17 cellular contexts compared by ENCODE assay signal in the genomic region with DNA sequence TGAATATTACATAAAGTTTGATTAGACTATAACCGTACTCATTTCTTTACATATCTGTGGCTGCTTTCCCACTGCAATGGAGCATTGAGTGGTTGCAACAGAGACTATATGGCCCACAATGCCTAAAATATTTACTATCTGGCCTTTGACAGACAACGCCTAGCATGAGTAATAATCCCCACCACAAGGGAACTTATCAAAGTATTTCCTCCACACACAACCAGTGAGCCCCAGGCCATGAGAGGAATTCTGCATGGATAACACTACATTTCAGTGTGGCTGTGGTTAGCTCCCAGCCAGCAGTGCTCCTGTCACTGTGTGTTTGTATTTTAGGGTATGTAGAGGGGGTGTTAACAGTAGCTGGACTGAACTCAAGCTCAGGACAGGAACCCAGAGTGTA. TPM values are rescaled to one million over a fixed set of nuclear protein-coding genes. Genes with fewer than 3 reads are reported as not detected.
DNase-seq lines count a peak whose midpoint lies in the region; ATAC-seq, FAIRE-seq and TF ChIP-seq lines count a peak whose summit lies in the region.
"Had no signal": no experiment of that assay in that cellular context is flagged by ENCODE, and none has a peak within 500 bp of the region (broad histone marks: within the 10 kb centered on the region; RNA-seq: fewer than 3 reads in every experiment).

No MANE protein-coding gene starts in this region.

- no peak for TF ChIP-seq CTCF in BJ (IDR thresholded peaks at IDR 0.05; ENCODE audit: insufficient read depth, low read depth, low read length)
- no peak for TF ChIP-seq CTCF in IMR-90 (conservative IDR thresholded peaks at IDR 0.05; ENCODE audit: low read depth, low read length)
- TF ChIP-seq CTCF in K562 (IDR thresholded peaks at IDR 0.05 in 2 of 3, conservative IDR thresholded peaks at IDR 0.05 in 1 of 3; ENCODE audit: insufficient read depth in 2 of 3, low read depth in 1 of 3, low read length in 3 of 3): no peak
- no peak for TF ChIP-seq CTCF in keratinocyte (optimal IDR thresholded peaks at IDR 0.05 in 1 of 3, IDR thresholded peaks at IDR 0.05 in 1 of 3, conservative IDR thresholded peaks at IDR 0.05 in 1 of 3; ENCODE audit: extremely low read depth in 1 of 3, insufficient read depth in 2 of 3, low read length in 3 of 3)
- no peak for TF ChIP-seq CTCF in heart left ventricle (IDR thresholded peaks at IDR 0.05)
- no peak for TF ChIP-seq CTCF in heart right ventricle (IDR thresholded peaks at IDR 0.05)

- H3K9me3 ChIP-seq in IMR-90 (ENCODE audit: control insufficient read depth, insufficient read depth, low read length) (no peaks in the 10 kb centered on the region), K562 (replicated peaks; ENCODE audit: control insufficient read depth, insufficient read depth, low read depth, low read length) (no peaks in the 10 kb centered on the region), keratinocyte (ENCODE audit: control insufficient read depth, low read depth, low read length) (no peaks in the 10 kb centered on the region), heart left ventricle (no peaks in the 10 kb centered on the region), heart right ventricle (no peaks in the 10 kb centered on the region)
- H3K9me3 ChIP-seq: esophagus muscularis mucosa, uterus had no signal

- CTCF ChIA-PET in BJ (lab: Yijun Ruan, JAX): interaction anchor here (0.6 kb wide), 1 partner anchor 14 kb away, joined by 3 read pairs; no protein-coding TSS in a partner anchor
- CTCF ChIA-PET in IMR-90 (lab: Yijun Ruan, JAX): no interaction called here
- CTCF ChIA-PET in K562 (lab: Yijun Ruan, JAX; ENCODE audit: low intra/inter-chr PET ratio): no interaction called here

- H3K4me2 ChIP-seq in IMR-90 (ENCODE audit: low read depth, low read length): no peak overlapping the region
- no peak overlapping the region for H3K4me2 ChIP-seq in K562 (ENCODE audit: insufficient read depth, low read length)
- H3K4me2 ChIP-seq in keratinocyte (ENCODE audit: control insufficient read depth, extremely low read depth, insufficient read depth, low read depth, low read length): peak overlapping the region; percentile 5
- H3K4me2 ChIP-seq: neural progenitor cell had no signal

- no peak overlapping the region for H3K56ac ChIP-seq in IMR-90 (ENCODE audit: extremely low read depth, insufficient read depth, low read length)

- no peak overlapping the region for H3K18ac ChIP-seq in IMR-90 (ENCODE audit: low read depth, low read length)

- no peak overlapping the region for H4K5ac ChIP-seq in IMR-90 (ENCODE audit: low read depth, low read length)

- H4K20me1 ChIP-seq in IMR-90 (ENCODE audit: insufficient read depth, low read length) (no peaks in the 10 kb centered on the region), K562 (replicated peaks; ENCODE audit: control insufficient read depth, insufficient read depth, low read length) (no peaks in the 10 kb centered on the region), keratinocyte (ENCODE audit: control insufficient read depth, extremely low read depth, insufficient read depth, low read length) (no peaks in the 10 kb centered on the region)

- whole genome bisulfite sequencing in IMR-90 (ENCODE audit: extremely low coverage in 2 of 2, insufficient read length in 1 of 2), 2 experiments: no CpG with 5 or more reads among the region's 2 CpGs
- WGBS in K562 (ENCODE audit: insufficient coverage, low coverage, missing lambda C conversion rate): 3% methylated on average over 2 of the region's 2 CpGs
- WGBS in heart left ventricle, 4 donors: 72 to 88% (median 82%) methylated on average over 2 of the region's 2 CpGs
- whole genome bisulfite sequencing in heart right ventricle, 2 donors: 81 to 85% methylated on average over 2 of the region's 2 CpGs

- POLR2A ChIA-PET in BJ (lab: Charles Lee): no interaction called here
- POLR2A ChIA-PET in IMR-90 (lab: Charles Lee; ENCODE audit: unreplicated experiment): no interaction called here
- POLR2A ChIA-PET in K562 (lab: Yijun Ruan, JAX): interaction anchor here (0.6 kb wide), 1 partner anchor 9 kb away, joined by 3 read pairs; no protein-coding TSS in a partner anchor

- H2AK5ac ChIP-seq in IMR-90 (ENCODE audit: low read depth, low read length): no peak overlapping the region

- in situ Hi-C loops in IMR-90 (cut with MboI; ENCODE audit: low sequenced_read_pairs): no loop called here
- in situ Hi-C loops in K562 (cut with MboI): no loop called here

- H3K9ac ChIP-seq in IMR-90 (ENCODE audit: low read depth, low read length) (no peak overlapping the region), K562 (ENCODE audit: insufficient read depth in 1 of 2, low read depth in 2 of 2, low read length in 2 of 2) (no peak overlapping the region), keratinocyte (ENCODE audit: control insufficient read depth, extremely low read depth, insufficient read depth, low read length) (no peak overlapping the region)
- H3K9ac ChIP-seq: neural progenitor cell had no signal

- no peak overlapping the region for H2AFZ ChIP-seq in IMR-90 (replicated peaks; ENCODE audit: low read length, poor library complexity)
- H2AFZ ChIP-seq in K562 (ENCODE audit: low read depth, low read length): peak overlapping the region; percentile 32; the same call in 1 of the 2 replicates
- H2AFZ ChIP-seq in keratinocyte (ENCODE audit: control insufficient read depth, low read length): no peak overlapping the region
- H2AFZ ChIP-seq: neural progenitor cell had no signal

- no peaks in the 10 kb centered on the region for H3K79me1 ChIP-seq in IMR-90 (ENCODE audit: low read depth in 1 of 2, low read length in 2 of 2)

- no peak overlapping the region for H2BK5ac ChIP-seq in IMR-90 (ENCODE audit: low read depth, low read length, poor library complexity, severe bottlenecking)

- H4K91ac ChIP-seq in IMR-90 (ENCODE audit: insufficient read depth, low read depth, low read length): no peak overlapping the region

- no peak overlapping the region for H2BK15ac ChIP-seq in IMR-90 (ENCODE audit: low read depth, low read length)

- H3K79me2 ChIP-seq in K562 (ENCODE audit: control insufficient read depth, insufficient read depth, low read length): no peaks in the 10 kb centered on the region
- no peaks in the 10 kb centered on the region for H3K79me2 ChIP-seq in keratinocyte (ENCODE audit: control insufficient read depth, insufficient read depth, low read length)

- no peaks in the 10 kb centered on the region for H3K9me3 Mint-ChIP-seq in T-helper 2 cell treated with Interferon-gamma antibody and Interleukin-4, amounts not matched to agents 5 μg/mL and 100 μg/mL, for 36 hours
- H3K9me3 Mint-ChIP-seq: CD4-positive, alpha-beta T cell; neural progenitor cell had no signal

- ATAC-seq in IMR-90 (ENCODE audit: low read depth) (peak; percentile 75), K562 (peak; percentile 77), heart left ventricle (no peak), heart right ventricle (no peak)
- ATAC-seq: activated CD4-positive, alpha-beta T cell treated with anti-CD3 and anti-CD28 coated beads for 36 hours; left cardiac atrium had no signal

- H3K27ac ChIP-seq in IMR-90 (ENCODE audit: insufficient read depth, low read length) (no peak overlapping the region), K562 (ENCODE audit: extremely low read depth, low read depth, low read length) (no peak overlapping the region), keratinocyte (ENCODE audit: control insufficient read depth, insufficient read depth, low read length) (peak overlapping the region; percentile 23), heart left ventricle (no peak overlapping the region), heart right ventricle (no peak overlapping the region)
- H3K27ac ChIP-seq: cardiac muscle cell, esophagus muscularis mucosa, neural progenitor cell, uterus had no signal

- H3K4me1 ChIP-seq in IMR-90 (ENCODE audit: control insufficient read depth, insufficient read depth, low read length) (0 out of 2 replicates have a peak, but pooled peaks cover 2% of the 10 kb centered on the region), K562 (replicated peaks in 1 of 2; ENCODE audit: control insufficient read depth in 2 of 2, insufficient read depth in 2 of 2, low read length in 2 of 2) (peaks cover 0 to 11% of the 10 kb centered on the region in 2 experiments; a peak in 2 of 5 replicates), keratinocyte (ENCODE audit: control insufficient read depth, extremely low read depth, insufficient read depth, low read length) (peaks cover 18% of the 10 kb centered on the region), heart left ventricle (no peaks in the 10 kb centered on the region), heart right ventricle (no peaks in the 10 kb centered on the region)
- H3K4me1 ChIP-seq: esophagus muscularis mucosa, neural progenitor cell, uterus had no signal

- H2AK9ac ChIP-seq in IMR-90 (replicated peaks; ENCODE audit: low read depth, low read length, poor library complexity): no peak overlapping the region

- FAIRE-seq in K562 (lab: Jason Lieb, UNC) (peak; percentile 82), keratinocyte (lab: Jason Lieb, UNC) (peak; percentile 85)

- peak; percentile 8 for DNase-seq in BJ (ENCODE audit: low read depth)
- peak; percentile 40 for DNase-seq in IMR-90
- peak in 3 of 4 experiments; percentile 5 to 33 (median 29) for DNase-seq in K562 (ENCODE audit: extremely low read depth in 1 of 4, low spot score in 3 of 4)
- DNase-seq in keratinocyte (ENCODE audit: low read depth, low spot score): peak; percentile 63
- no peak for DNase-seq in heart left ventricle
- DNase-seq in retina: no peak
- no peak for DNase-seq in T-helper 2 cell treated with Interferon-gamma antibody and Interleukin-4, amounts not matched to agents 5 μg/mL and 100 μg/mL, for 36 hours (ENCODE audit: low spot score)
- no peak for DNase-seq in heart right ventricle
- DNase-seq: activated CD4-positive, alpha-beta T cell treated with anti-CD3 and anti-CD28 coated beads for 36 hours; CD4-positive, alpha-beta T cell; left cardiac atrium; NCI-H524 treated with DMSO at 0.1 percent for 48 hours; SHP77 treated with DMSO at 0.1 percent for 48 hours; uterus had no signal

- no peak overlapping the region for H2BK120ac ChIP-seq in IMR-90 (ENCODE audit: low read depth, low read length)

- no peaks in the 10 kb centered on the region for H3K36me3 Mint-ChIP-seq in T-helper 2 cell treated with Interferon-gamma antibody and Interleukin-4, amounts not matched to agents 5 μg/mL and 100 μg/mL, for 36 hours (ENCODE audit: low read depth)
- H3K36me3 Mint-ChIP-seq: neural progenitor cell had no signal

- BruUV-seq in IMR-90 (replicated peaks; lab: Mats Ljungman, UMichigan) (no TSS peak), K562 (replicated peaks; lab: Mats Ljungman, UMichigan) (no TSS peak)

- dilution Hi-C loops in IMR-90 (cut with HindIII; ENCODE audit: low sequenced_read_pairs, unreplicated experiment): no loop called here
- dilution Hi-C loops in keratinocyte (cut with MboI; ENCODE audit: extremely low pct_ligation_motif_present, low sequenced_read_pairs): no loop called here

- H3K36me3 ChIP-seq in BJ (ENCODE audit: control insufficient read depth, insufficient read depth, low read length): no peaks in the 10 kb centered on the region
- H3K36me3 ChIP-seq in IMR-90 (ENCODE audit: control insufficient read depth, insufficient read depth, low read length): no peaks in the 10 kb centered on the region
- H3K36me3 ChIP-seq in K562 (ENCODE audit: control insufficient read depth, insufficient read depth, low read length): no peaks in the 10 kb centered on the region
- H3K36me3 ChIP-seq in keratinocyte (ENCODE audit: control insufficient read depth in 2 of 2, extremely low read depth in 1 of 2, insufficient read depth in 2 of 2, low read length in 2 of 2): no peaks in the 10 kb centered on the region
- no peaks in the 10 kb centered on the region for H3K36me3 ChIP-seq in heart left ventricle
- H3K36me3 ChIP-seq in heart right ventricle: no peaks in the 10 kb centered on the region
- H3K36me3 ChIP-seq: cardiac muscle cell, esophagus muscularis mucosa, neural progenitor cell, uterus had no signal

- H4K8ac ChIP-seq in IMR-90 (ENCODE audit: low read depth in 2 of 2, low read length in 2 of 2): no peak overlapping the region

- no peaks in the 10 kb centered on the region for H3K9me1 ChIP-seq in IMR-90 (ENCODE audit: insufficient read depth, low read length)
- H3K9me1 ChIP-seq in K562 (ENCODE audit: control insufficient read depth, insufficient read depth, low read length): no peaks in the 10 kb centered on the region
- H3K9me1 ChIP-seq in keratinocyte (ENCODE audit: control insufficient read depth, extremely low read depth, insufficient read depth, low read length): no peaks in the 10 kb centered on the region

- peaks cover 14% of the 10 kb centered on the region for H3K27me3 Mint-ChIP-seq in T-helper 2 cell treated with Interferon-gamma antibody and Interleukin-4, amounts not matched to agents 5 μg/mL and 100 μg/mL, for 36 hours (ENCODE audit: low read depth)

- H3K4me1 Mint-ChIP-seq in T-helper 2 cell treated with Interferon-gamma antibody and Interleukin-4, amounts not matched to agents 5 μg/mL and 100 μg/mL, for 36 hours (ENCODE audit: low read depth): no peaks in the 10 kb centered on the region
- H3K4me1 Mint-ChIP-seq: activated CD4-positive, alpha-beta T cell treated with anti-CD3 and anti-CD28 coated beads for 36 hours had no signal

- H3K27me3 ChIP-seq in BJ (ENCODE audit: control insufficient read depth, insufficient read depth, low read length) (peaks cover 3% of the 10 kb centered on the region; the same call in 1 of the 2 replicates), IMR-90 (ENCODE audit: control insufficient read depth, insufficient read depth, low read length) (peaks cover 4% of the 10 kb centered on the region), K562 (ENCODE audit: control insufficient read depth in 2 of 2, insufficient read depth in 2 of 2, low read length in 2 of 2) (peaks cover 3 to 5% of the 10 kb centered on the region in 2 experiments; a peak in 4 of 5 replicates), keratinocyte (ENCODE audit: control insufficient read depth, extremely low read depth, insufficient read depth, low read length) (peaks cover 7% of the 10 kb centered on the region), heart left ventricle (peaks cover 0 to 1% (median 0%) of the 10 kb centered on the region in 9 donors), heart right ventricle (peaks cover 0 to 4% (median 0%) of the 10 kb centered on the region in 7 donors)
- H3K27me3 ChIP-seq: cardiac muscle cell, neural progenitor cell, uterus had no signal

- H2BK20ac ChIP-seq in IMR-90 (ENCODE audit: low read depth, low read length): no peak overlapping the region

- intact Hi-C loops in IMR-90 (cut with micrococcal nuclease): no loop called here
- intact Hi-C loops in K562 (cut with micrococcal nuclease): loop anchor here (10.0 kb wide), 2 partner anchors 399 to 481 kb away; no protein-coding TSS in a partner anchor
- intact Hi-C loops in heart left ventricle (cut with DNase I): no loop called here
- intact Hi-C loops in heart right ventricle (cut with DNase I): no loop called here

- TF ChIP-seq RAD21 in IMR-90 (IDR thresholded peaks at IDR 0.05; ENCODE audit: low read length) (no peak), K562 (CRISPR knock-in tag; conservative IDR thresholded peaks at IDR 0.05 in 1 of 2, IDR thresholded peaks at IDR 0.05 in 1 of 2) (no peak)

- TF ChIP-seq POLR2A in IMR-90 (IDR thresholded peaks at IDR 0.05; ENCODE audit: low read depth, low read length): no peak
- no peak for TF ChIP-seq POLR2A in K562 (conservative IDR thresholded peaks at IDR 0.05)
- TF ChIP-seq POLR2A in heart left ventricle (IDR thresholded peaks at IDR 0.05): no peak

- no peak overlapping the region for H3K23ac ChIP-seq in IMR-90 (ENCODE audit: low read depth, low read length)

- no peak overlapping the region for H3K4me3 ChIP-seq in BJ (ENCODE audit: low read depth, low read length)
- no peak overlapping the region for H3K4me3 ChIP-seq in IMR-90 (ENCODE audit: insufficient read depth, low read depth, low read length)
- H3K4me3 ChIP-seq in K562: no peak overlapping the region
- no peak overlapping the region for H3K4me3 ChIP-seq in keratinocyte (ENCODE audit: control insufficient read depth in 2 of 3, extremely low read depth in 1 of 3, insufficient read depth in 2 of 3, low read depth in 1 of 3, low read length in 3 of 3)
- H3K4me3 ChIP-seq in heart left ventricle: no peak overlapping the region
- H3K4me3 ChIP-seq in heart right ventricle: no peak overlapping the region
- H3K4me3 ChIP-seq: cardiac muscle cell, esophagus muscularis mucosa, neural progenitor cell, uterus had no signal

- no peak for TF ChIP-seq EP300 in K562 (IDR thresholded peaks at IDR 0.05; ENCODE audit: low read length)

- no peak overlapping the region for H3K14ac ChIP-seq in IMR-90 (replicated peaks; ENCODE audit: low read depth, low read length)

- H3K4me3 Mint-ChIP-seq in T-helper 2 cell treated with Interferon-gamma antibody and Interleukin-4, amounts not matched to agents 5 μg/mL and 100 μg/mL, for 36 hours: no peak overlapping the region
- H3K4me3 Mint-ChIP-seq: activated CD4-positive, alpha-beta T cell treated with anti-CD3 and anti-CD28 coated beads for 36 hours; CD4-positive, alpha-beta T cell; neural progenitor cell had no signal

- H3K27ac Mint-ChIP-seq in T-helper 2 cell treated with Interferon-gamma antibody and Interleukin-4, amounts not matched to agents 5 μg/mL and 100 μg/mL, for 36 hours: no peak overlapping the region
- H3K27ac Mint-ChIP-seq: activated CD4-positive, alpha-beta T cell treated with anti-CD3 and anti-CD28 coated beads for 36 hours; CD4-positive, alpha-beta T cell; neural progenitor cell had no signal

- H3K4ac ChIP-seq in IMR-90 (ENCODE audit: low read depth, low read length): no peak overlapping the region

RNA-seq across cellular contexts. Expression of a gene that starts 54.8 kb away (rescaled TPM):
- polyA plus RNA-seq in BJ (2011; rRNA removed): not detected in 2 replicates
- not detected in 2 replicates for polyA minus RNA-seq in BJ (2011; rRNA and poly(A)+ RNA removed)
- not detected in 2 replicates for total RNA-seq in IMR-90 (2012; rRNA removed)
- polyA plus RNA-seq in IMR-90 (2012; rRNA removed): not detected in 2 replicates
- not detected in 2 replicates for polyA plus RNA-seq in IMR-90 (2012; cell fraction: cytosol; rRNA removed)
- polyA plus RNA-seq in IMR-90 (2012; cell fraction: nucleus; rRNA removed; ENCODE audit: low replicate concordance): not detected in 2 replicates
- total RNA-seq in K562 (2011; cell fraction: chromatin; rRNA removed; ENCODE audit: low replicate concordance): not detected in 2 replicates
- not detected in 2 replicates for total RNA-seq in K562 (2011; cell fraction: nucleolus; rRNA removed)
- total RNA-seq in K562 (2011; cell fraction: nucleoplasm; rRNA removed): not detected in 2 replicates
- total RNA-seq in K562 (2014; rRNA removed): 0.09 TPM in 1 of 2 replicates, not detected in the other
- 0.25 and 0.70 TPM in 2 replicates for total RNA-seq in K562 (2014; rRNA removed; fragmentation: Illumina TruSeq; extraction: Trizol)
- total RNA-seq in K562 (2015; rRNA removed; fragmentation: Illumina TruSeq; extraction: Trizol): 0.19 TPM in 1 of 2 replicates, not detected in the other
- 0.36 TPM in 1 of 2 replicates, not detected in the other for total RNA-seq in K562 (2021)
- polyA plus RNA-seq in K562 (2011; rRNA removed): 0.12 and 0.38 TPM in 2 replicates
- 0.28 TPM in 1 of 2 replicates, not detected in the other for polyA plus RNA-seq in K562 (2011; cell fraction: cytosol; rRNA removed)
- polyA plus RNA-seq in K562 (2011; cell fraction: nucleus; rRNA removed): not detected in 2 replicates
- 0.60 and 1.2 TPM in 2 replicates for polyA plus RNA-seq in K562 (2012)
- 0.29 and 0.64 TPM in 2 replicates for polyA plus RNA-seq in K562 (2014; fragmentation: Illumina TruSeq; extraction: Trizol)
- under 1 TPM; 0.08 to 0.20 TPM for polyA plus RNA-seq in K562 (2014; fragmentation: Nextera tagmentation; extraction: Ambion mirVana)
- 0.20 and 0.52 TPM in 2 replicates for polyA plus RNA-seq in K562 (2014; rRNA removed)
- not detected in 2 replicates for polyA minus RNA-seq in K562 (2011; rRNA and poly(A)+ RNA removed)
- polyA minus RNA-seq in K562 (2011; cell fraction: cytosol; rRNA and poly(A)+ RNA removed): not detected in 2 replicates
- polyA minus RNA-seq in K562 (2011; cell fraction: nucleus; rRNA and poly(A)+ RNA removed): not detected in 2 replicates
- polyA plus RNA-seq in keratinocyte: not detected in 3 replicates
- not detected for polyA plus RNA-seq in keratinocyte (2011; ENCODE audit: low read depth)
- polyA plus RNA-seq in keratinocyte (2011; cell fraction: cytosol; rRNA removed): not detected in 2 replicates
- polyA plus RNA-seq in keratinocyte (2011; cell fraction: nucleus; rRNA removed): not detected in 2 replicates
- not detected in 2 replicates for polyA plus RNA-seq in keratinocyte (2012; ENCODE audit: low replicate concordance)
- polyA minus RNA-seq in keratinocyte: not detected in 3 replicates
- not detected for polyA minus RNA-seq in keratinocyte (2011; cell fraction: cytosol; rRNA and poly(A)+ RNA removed)
- not detected in 2 replicates for polyA minus RNA-seq in keratinocyte (2011; cell fraction: nucleus; rRNA and poly(A)+ RNA removed)
- 1 to 10 TPM in 8 of 9 donors, not detected in 1; 1.2 to 6.6 (median 1.9) TPM for total RNA-seq in heart left ventricle
- polyA plus RNA-seq in heart left ventricle: 1 to 10 TPM in 1 of 2 donors, not detected in 1; 4.3 TPM
- 10 to 100 TPM in 3 of 10 donors, 1 to 10 TPM in 7; 1.0 to 19.5 (median 6.9) TPM for total RNA-seq in heart right ventricle
- polyA plus RNA-seq in heart right ventricle: 1 to 10 TPM in 1 of 2 donors, under 1 TPM in 1; 0.12 to 9.1 TPM
- total RNA-seq: activated CD4-positive, alpha-beta T cell treated with anti-CD3 and anti-CD28 coated beads for 36 hours; cardiac muscle cell; CD4-positive, alpha-beta T cell; esophagus muscularis mucosa had no signal
- polyA plus RNA-seq: cardiac muscle cell had no signal

Comparison
In these comparisons a context has a peak if more than half of its experiments do, and no peak if none do; other contexts are left out.
1. DNase-seq: peak in BJ (single experiment), IMR-90 (single experiment), K562 (3 of 4) and keratinocyte (single experiment); none in heart left ventricle (0 of 5), retina (single experiment), T-helper 2 cell treated with Interferon-gamma antibody and Interleukin-4, amounts not matched to agents 5 μg/mL and 100 μg/mL, for 36 hours (single experiment) and heart right ventricle (0 of 2).
2. ATAC-seq: peak in IMR-90 (single experiment) and K562 (single experiment); none in heart left ventricle (0 of 4) and heart right ventricle (0 of 8).